14 cellular contexts compared by ENCODE assay signal in the genomic region with DNA sequence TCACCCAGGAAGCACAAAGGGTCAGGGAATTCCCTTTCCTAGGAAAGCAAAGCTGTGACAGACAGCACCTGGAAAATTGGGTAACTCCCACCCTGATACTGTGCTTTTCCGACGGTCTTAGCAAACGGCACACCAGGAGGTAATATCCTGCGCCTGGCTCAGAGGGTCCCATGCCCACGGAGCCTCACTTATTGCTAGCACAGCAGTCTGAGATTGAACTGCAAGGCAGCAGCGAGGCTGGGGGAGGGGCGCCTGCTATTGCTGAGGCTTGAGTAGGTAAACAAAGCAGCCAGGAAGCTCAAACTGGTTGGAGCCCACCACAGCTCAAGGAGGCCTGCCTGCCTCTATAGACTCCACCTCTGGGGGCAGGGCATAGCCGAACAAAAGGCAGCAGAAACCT. TPM values are rescaled to one million over a fixed set of nuclear protein-coding genes. Genes with fewer than 3 reads are reported as not detected.
DNase-seq lines count a peak whose midpoint lies in the region; ATAC-seq and TF ChIP-seq lines count a peak whose summit lies in the region.
"Not testable (repeated sequence)": the region's sequence is repeated elsewhere in the genome, so short reads cannot be mapped to it uniquely, and the experiment has no call there.
"Had no signal": no experiment of that assay in that cellular context is flagged by ENCODE, and none has a peak within 500 bp of the region (broad histone marks: within the 10 kb centered on the region; RNA-seq: fewer than 3 reads in every experiment).

No MANE protein-coding gene starts in this region.

- H3K4me2 ChIP-seq in DND-41 (ENCODE audit: insufficient read depth, low read length); mesenchymal stem cell (ENCODE audit: low read length, poor library complexity, severe bottlenecking); neuronal stem cell (ENCODE audit: insufficient read depth, low read length, poor library complexity, severe bottlenecking): not testable (repeated sequence)

- not testable (repeated sequence) for H2BK15ac ChIP-seq in mesenchymal stem cell (ENCODE audit: low read depth, poor library complexity, severe bottlenecking); neuronal stem cell (ENCODE audit: low read length)

- H4K8ac ChIP-seq in mesenchymal stem cell (ENCODE audit: low read length); neuronal stem cell (ENCODE audit: low read depth, low read length): not testable (repeated sequence)

- H2AFZ ChIP-seq in DND-41 (ENCODE audit: low read depth, low read length); mesenchymal stem cell (ENCODE audit: low read depth, low read length): not testable (repeated sequence)
- peak overlapping the region; percentile 85 for H2AFZ ChIP-seq in neuronal stem cell (ENCODE audit: low read length)

- not testable (repeated sequence) for H3K9me3 Mint-ChIP-seq in activated CD4-positive, alpha-beta T cell treated with anti-CD3 and anti-CD28 coated beads for 36 hours (ENCODE audit: low read depth)

- H3K4me3 ChIP-seq in DND-41 (ENCODE audit: low read depth in 1 of 2, low read length in 2 of 2); mesenchymal stem cell (ENCODE audit: insufficient read depth in 1 of 2, low read depth in 1 of 2, low read length in 2 of 2); neuronal stem cell (ENCODE audit: low read length in 2 of 2); spleen: not testable (repeated sequence)

- H3K9ac ChIP-seq in DND-41 (ENCODE audit: low read depth, low read length); mesenchymal stem cell (ENCODE audit: low read length); neuronal stem cell (ENCODE audit: low read depth, low read length, poor library complexity): not testable (repeated sequence)

- H3K18ac ChIP-seq in mesenchymal stem cell (ENCODE audit: low read depth in 1 of 2, low read length in 2 of 2); neuronal stem cell (ENCODE audit: low read length): not testable (repeated sequence)

- H3K4ac ChIP-seq in mesenchymal stem cell (ENCODE audit: low read depth in 1 of 2, low read length in 2 of 2); neuronal stem cell (ENCODE audit: low read length): not testable (repeated sequence)

- not testable (repeated sequence) for H3K14ac ChIP-seq in mesenchymal stem cell (ENCODE audit: low read length in 2 of 2); neuronal stem cell (ENCODE audit: low read length)

- not testable (repeated sequence) for H2AK5ac ChIP-seq in mesenchymal stem cell (ENCODE audit: low read length, severe bottlenecking); neuronal stem cell (ENCODE audit: low read depth, low read length)

- H3K9me3 ChIP-seq in DND-41 (ENCODE audit: insufficient read depth, low read length, severe bottlenecking); mesenchymal stem cell (ENCODE audit: control insufficient read depth, low read length); neuronal stem cell (replicated peaks in 1 of 2; ENCODE audit: control insufficient read depth in 2 of 2, insufficient read depth in 1 of 2, low read depth in 1 of 2, low read length in 2 of 2): not testable (repeated sequence)
- peaks cover 0 to 24% (median 3%) of the 10 kb centered on the region in 8 donors for H3K9me3 ChIP-seq in spleen

- H3K36me3 ChIP-seq in DND-41 (ENCODE audit: insufficient read depth, low read length); mesenchymal stem cell (ENCODE audit: control insufficient read depth in 1 of 2, insufficient read depth in 2 of 2, low read depth in 1 of 2, low read length in 2 of 2); neuronal stem cell (replicated peaks in 1 of 2; ENCODE audit: control insufficient read depth in 2 of 2, insufficient read depth in 2 of 2, low read length in 2 of 2); spleen: not testable (repeated sequence)

- H3K36me3 Mint-ChIP-seq in activated CD4-positive, alpha-beta T cell treated with anti-CD3 and anti-CD28 coated beads for 36 hours (ENCODE audit: low read depth): not testable (repeated sequence)

- peak overlapping the region; percentile 7 for H4K91ac ChIP-seq in mesenchymal stem cell (ENCODE audit: low read length)
- H4K91ac ChIP-seq in neuronal stem cell (ENCODE audit: low read depth, low read length, poor library complexity): not testable (repeated sequence)

- not testable (repeated sequence) for H3K27ac ChIP-seq in DND-41 (ENCODE audit: low read length); mesenchymal stem cell (ENCODE audit: low read length, poor library complexity, severe bottlenecking); neuronal stem cell (replicated peaks; ENCODE audit: low read length); spleen

- H2BK5ac ChIP-seq in mesenchymal stem cell (ENCODE audit: low read depth, low read length, poor library complexity, severe bottlenecking); neuronal stem cell (ENCODE audit: low read length): not testable (repeated sequence)

- H3K27me3 Mint-ChIP-seq in activated CD4-positive, alpha-beta T cell treated with anti-CD3 and anti-CD28 coated beads for 36 hours: not testable (repeated sequence)

- H3K4me1 ChIP-seq in DND-41 (ENCODE audit: insufficient read depth, low read length); mesenchymal stem cell (ENCODE audit: control insufficient read depth, insufficient read depth, low read depth, low read length); neuronal stem cell (ENCODE audit: control insufficient read depth in 2 of 2, insufficient read depth in 1 of 2, low read depth in 1 of 2, low read length in 2 of 2); spleen: not testable (repeated sequence)

- CTCF ChIA-PET in activated CD4-positive, alpha-beta T cell treated with anti-CD3 and anti-CD28 coated beads for 36 hours (lab: Charles Lee): not testable (repeated sequence)

- not testable (repeated sequence) for H3K4me1 Mint-ChIP-seq in activated CD4-positive, alpha-beta T cell treated with anti-CD3 and anti-CD28 coated beads for 36 hours

- TF ChIP-seq POLR2A in spleen (IDR thresholded peaks at IDR 0.05): not testable (repeated sequence)

- not testable (repeated sequence) for H3K27me3 ChIP-seq in DND-41 (ENCODE audit: insufficient read depth, low read length, poor library complexity); mesenchymal stem cell (ENCODE audit: control insufficient read depth in 1 of 2, insufficient read depth in 1 of 2, low read length in 2 of 2); neuronal stem cell (ENCODE audit: control insufficient read depth in 3 of 3, insufficient read depth in 3 of 3, low read depth in 1 of 3, low read length in 3 of 3); spleen (replicated peaks in 1 of 7)

- not testable (repeated sequence) for H3K4me3 Mint-ChIP-seq in activated CD4-positive, alpha-beta T cell treated with anti-CD3 and anti-CD28 coated beads for 36 hours

- not testable (repeated sequence) for H3K79me1 ChIP-seq in mesenchymal stem cell (replicated peaks; ENCODE audit: low read length, poor library complexity, severe bottlenecking); neuronal stem cell (ENCODE audit: low read depth, low read length)

- WGBS in mesenchymal stem cell: 94% methylated on average over 8 of the region's 8 CpGs
- no CpG with 5 or more reads among the region's 8 CpGs for WGBS in neuronal stem cell (ENCODE audit: extremely low coverage in 2 of 2, insufficient read length in 2 of 2, insufficient replicate concordance in 1 of 2), 2 donors
- WGBS in spleen, 5 donors: 76 to 92% (median 86%) methylated on average over 7 to 8 of the region's 8 CpGs

- not testable (repeated sequence) for H2BK120ac ChIP-seq in mesenchymal stem cell (ENCODE audit: low read depth, low read length); neuronal stem cell (ENCODE audit: low read depth, low read length)

- ATAC-seq in DND-41 (ENCODE audit: insufficient read depth, low read depth); activated CD4-positive, alpha-beta T cell treated with anti-CD3 and anti-CD28 coated beads for 36 hours; Right ventricle myocardium superior (ENCODE audit: poor library complexity): not testable (repeated sequence)

- H3K79me2 ChIP-seq in DND-41 (ENCODE audit: insufficient read depth, low read length): not testable (repeated sequence)

- POLR2A ChIA-PET in activated CD4-positive, alpha-beta T cell treated with anti-CD3 and anti-CD28 coated beads for 36 hours (lab: Charles Lee): not testable (repeated sequence)

- DNase-seq in DND-41 (peak; percentile 2), Right ventricle myocardium superior (peak; percentile 16), spleen (peak; percentile 46)
- peak; percentile 2 for DNase-seq in activated CD4-positive, alpha-beta T cell treated with anti-CD3 and anti-CD28 coated beads for 36 hours
- not testable (repeated sequence) for DNase-seq in mesenchymal stem cell; neuronal stem cell (ENCODE audit: low spot score)

- not testable (repeated sequence) for H3K27ac Mint-ChIP-seq in activated CD4-positive, alpha-beta T cell treated with anti-CD3 and anti-CD28 coated beads for 36 hours

- H4K20me1 ChIP-seq in DND-41 (ENCODE audit: insufficient read depth, low read length): not testable (repeated sequence)

- H3K23ac ChIP-seq in mesenchymal stem cell (ENCODE audit: low read length in 2 of 2); neuronal stem cell (ENCODE audit: low read depth, low read length, poor library complexity): not testable (repeated sequence)

- intact Hi-C loops in activated CD4-positive, alpha-beta T cell treated with anti-CD3 and anti-CD28 coated beads for 36 hours (cut with DNase I, micrococcal nuclease); Right ventricle myocardium superior (cut with DNase I); spleen (cut with DNase I; ENCODE audit: low total_unique reads): not testable (repeated sequence)

- TF ChIP-seq CTCF in DND-41 (IDR thresholded peaks at IDR 0.05; ENCODE audit: borderline replicate concordance, extremely low read depth, low read length, poor library complexity, severe bottlenecking); spleen (IDR thresholded peaks at IDR 0.05 in 8 of 11, conservative IDR thresholded peaks at IDR 0.05 in 3 of 11): not testable (repeated sequence)

- H2BK12ac ChIP-seq in mesenchymal stem cell (ENCODE audit: low read length in 2 of 2); neuronal stem cell (ENCODE audit: low read length): not testable (repeated sequence)

RNA-seq across cellular contexts. Expression of a gene that starts 57.0 kb away (rescaled TPM):
- total RNA-seq in activated CD4-positive, alpha-beta T cell treated with anti-CD3 and anti-CD28 coated beads for 36 hours: not detected
- not detected for total RNA-seq in Right ventricle myocardium superior
- polyA plus RNA-seq in mesenchymal stem cell (2013, experiment 1 of 2): 2.9 TPM
- polyA plus RNA-seq in mesenchymal stem cell (2013, experiment 2 of 2): 3.0 TPM
- 0.38 TPM for polyA plus RNA-seq in neuronal stem cell (2013, experiment 1 of 2)
- 0.35 TPM for polyA plus RNA-seq in neuronal stem cell (2013, experiment 2 of 2)
- under 1 TPM in 2 of 7 donors, not detected in 5; 0.10 to 0.17 TPM for total RNA-seq in spleen
- polyA plus RNA-seq in spleen: under 1 TPM in 2 of 3 donors, not detected in 1; 0.02 to 0.03 TPM
- total RNA-seq: Caco-2; CD4-positive, alpha-beta T cell; CD8-positive, alpha-beta T cell; Daoy; G401; GM12878 had no signal
- polyA plus RNA-seq: AG04450, BJ had no signal
